ENCODE assay signal across 1 cellular context in genomic region chrX:285076-285677, GRCh38.
TF ChIP-seq lines count a peak whose summit lies in the region.

No MANE protein-coding gene starts in this region.

TF ChIP-seq in K562, 482 proteins besides CTCF, POLR2A, EP300 and RAD21:
- TF ChIP-seq NFRKB (IDR thresholded peaks at IDR 0.05; ENCODE audit: low read depth) (0 out of 2 replicates have a peak, but pooled peaks have one; percentile 40), ZNF696 (CRISPR knock-in tag; conservative IDR thresholded peaks at IDR 0.05) (no peak), PTRF (tag; IDR thresholded peaks at IDR 0.05) (no peak), KDM1A (IDR thresholded peaks at IDR 0.05) (peak in 1 of 2 experiments; percentile 87; a peak in 2 of 4 replicates), KAT2B (IDR thresholded peaks at IDR 0.05; ENCODE audit: low read depth, low read length) (no peak), NCOA4 (IDR thresholded peaks at IDR 0.05; ENCODE audit: partially characterized antibody) (no peak), ELF4 (CRISPR knock-in tag; IDR thresholded peaks at IDR 0.05) (no peak), GTF2A2 (tag; IDR thresholded peaks at IDR 0.05) (no peak), FOXK2 (conservative IDR thresholded peaks at IDR 0.05 in 1 of 2, IDR thresholded peaks at IDR 0.05 in 1 of 2; ENCODE audit: low read depth in 2 of 2) (no peak), RNF219 (CRISPR knock-in tag; IDR thresholded peaks at IDR 0.05) (no peak)
